In genomic region chr4:11138964-11139363, GRCh38 we compare ENCODE assay signal across 19 cellular contexts.
"Had no signal": no experiment of that assay in that cellular context is flagged by ENCODE, and none has a peak within 500 bp of the region (broad histone marks: within the 10 kb centered on the region; RNA-seq: fewer than 3 reads in every experiment).

No MANE protein-coding gene starts in this region.

- H3K36me3 ChIP-seq: colonic mucosa, lower lobe of right lung, prostate gland, tibial artery had no signal

- H3K4me3 ChIP-seq: colonic mucosa, dorsolateral prefrontal cortex, lower lobe of right lung, prostate gland, tibial artery had no signal

- H3K27ac ChIP-seq: colonic mucosa, dorsolateral prefrontal cortex, lower lobe of right lung, prostate gland, tibial artery had no signal

- H3K27me3 ChIP-seq: colonic mucosa, tibial artery had no signal

- DNase-seq: activated naive CD4-positive, alpha-beta T cell treated with Interleukin-2 at 50 U/mL for 16 hours; activated naive CD8-positive, alpha-beta T cell treated with anti-CD3 and anti-CD28 coated beads, Interleukin-2, amount 10 ng/mL, durations not matched to agents 7 days and 5 days; activated T-cell treated with anti-CD3 and anti-CD28 coated beads, Interleukin-2, amount 50 U/mL, for 4 hours; amniotic stem cell; colonic mucosa; dorsolateral prefrontal cortex; effector memory CD8-positive, alpha-beta T cell; foreskin melanocyte; kidney; lower lobe of right lung; natural killer cell; right cardiac atrium; stimulated activated CD4-positive, alpha-beta T cell treated with anti-CD3 and anti-CD28 coated beads, Interleukin-4, amount 100 ng/mL, for 24 hours; stimulated activated naive CD8-positive, alpha-beta T cell treated with anti-CD3 and anti-CD28 coated beads, Interleukin-15, amount 100 ng/mL, for 72 hours; T-helper 9 cell; tibial artery had no signal

- ATAC-seq: activated T-cell treated with anti-CD3 and anti-CD28 coated beads, Interleukin-2, amount 50 U/mL, for 4 hours; effector memory CD8-positive, alpha-beta T cell; esophagus mucosa; left lobe of liver; lower lobe of right lung; natural killer cell; right cardiac atrium; stimulated activated naive CD8-positive, alpha-beta T cell treated with anti-CD3 and anti-CD28 coated beads, Interleukin-15, amount 100 ng/mL, for 72 hours had no signal
